ENCODE assay signal across 31 cellular contexts in genomic region chr7:142941541-142941940, GRCh38. TPM values are rescaled to one million over a fixed set of nuclear protein-coding genes. Genes with fewer than 3 reads are reported as not detected.
"Had no signal": no experiment of that assay in that cellular context is flagged by ENCODE, and none has a peak within 500 bp of the region (broad histone marks: within the 10 kb centered on the region; RNA-seq: fewer than 3 reads in every experiment).

No MANE protein-coding gene starts in this region.

- DNase-seq: activated B cell treated with CpG ODN at 0.5 μM for 24 hours; activated CD4-positive, alpha-beta memory T cell treated with anti-CD3 and anti-CD28 coated beads, Interleukin-2, amount 10 ng/mL, durations not matched to agents 7 days and 5 days; activated CD4-positive, alpha-beta T cell treated with anti-CD3 and anti-CD28 coated beads for 48 hours; activated CD4-positive, alpha-beta T cell treated with anti-CD3 and anti-CD28 coated beads, Interleukin-2, amount 10 ng/mL, durations not matched to agents 7 days and 5 days; activated CD4-positive, alpha-beta T cell treated with anti-CD3 and anti-CD28 coated beads, Interleukin-2, amount 50 U/mL, for 48 hours; activated CD4-positive, CD25-positive, alpha-beta regulatory T cell treated with anti-CD3 and anti-CD28 coated beads, Interleukin-2, amount 50 U/mL, for 72 hours; activated CD8-positive, alpha-beta memory T cell treated with anti-CD3 and anti-CD28 coated beads for 24 hours; activated CD8-positive, alpha-beta memory T cell treated with anti-CD3 and anti-CD28 coated beads, Interleukin-2, amount 10 ng/mL, durations not matched to agents 7 days and 5 days; activated CD8-positive, alpha-beta memory T cell treated with anti-CD3 and anti-CD28 coated beads, Interleukin-2, amount 50 U/mL, for 48 hours; activated CD8-positive, alpha-beta T cell treated with anti-CD3 and anti-CD28 coated beads, Interleukin-2, amount 10 ng/mL, durations not matched to agents 7 days and 5 days; activated effector memory CD4-positive, alpha-beta T cell treated with Interleukin-2 at 50 U/mL for 16 hours; activated gamma-delta T cell; activated naive CD4-positive, alpha-beta T cell treated with anti-CD3 and anti-CD28 coated beads, Interleukin-2, amount 10 ng/mL, durations not matched to agents 7 days and 5 days; activated naive CD4-positive, alpha-beta T cell treated with Interleukin-2 at 50 U/mL for 16 hours; activated naive CD8-positive, alpha-beta T cell treated with anti-CD3 and anti-CD28 coated beads, Interleukin-2, amount 10 ng/mL, durations not matched to agents 7 days and 5 days; activated naive CD8-positive, alpha-beta T cell treated with anti-CD3 and anti-CD28 coated beads, Interleukin-2, amount 50 U/mL, for 24 hours; activated T-cell treated with anti-CD3 and anti-CD28 coated beads, Interleukin-2, amount 50 U/mL, for 24 hours; activated T-cell treated with anti-CD3 and anti-CD28 coated beads, Interleukin-2, amount 50 U/mL, for 48 hours; amygdala; brain microvascular endothelial cell; caudate nucleus; cerebellar nuclear complex; T-helper 1 cell; T-helper 2 cell; T-helper 9 cell had no signal

- H3K9me3 ChIP-seq: ascending aorta, breast epithelium had no signal

- H3K4me3 ChIP-seq: ascending aorta, breast epithelium had no signal

- H3K36me3 ChIP-seq: ascending aorta, brain microvascular endothelial cell, breast epithelium had no signal

- ATAC-seq: activated CD8-positive, alpha-beta memory T cell treated with anti-CD3 and anti-CD28 coated beads, Interleukin-2, amount 10 ng/mL, durations not matched to agents 7 days and 5 days; activated CD8-positive, alpha-beta T cell treated with anti-CD3 and anti-CD28 coated beads, Interleukin-2, amount 10 ng/mL, durations not matched to agents 7 days and 5 days; activated naive CD8-positive, alpha-beta T cell treated with anti-CD3 and anti-CD28 coated beads, Interleukin-2, amount 50 U/mL, for 24 hours had no signal

- H3K27ac ChIP-seq: ascending aorta, brain microvascular endothelial cell, breast epithelium, VCaP had no signal

- H3K4me1 ChIP-seq: ascending aorta, breast epithelium had no signal

- H3K27me3 ChIP-seq: ascending aorta, brain microvascular endothelial cell, breast epithelium had no signal

RNA-seq across cellular contexts. Expression of gene LLCFC1, which starts 2.3 kb away (rescaled TPM):
- total RNA-seq: activated B cell treated with CpG ODN at 0.5 μM for 24 hours; activated CD4-positive, alpha-beta memory T cell treated with anti-CD3 and anti-CD28 coated beads, Interleukin-2, amount 10 ng/mL, durations not matched to agents 7 days and 5 days; activated CD4-positive, alpha-beta T cell treated with anti-CD3 and anti-CD28 coated beads, Interleukin-2, amount 10 ng/mL, durations not matched to agents 7 days and 5 days; activated CD8-positive, alpha-beta memory T cell treated with anti-CD3 and anti-CD28 coated beads, Interleukin-2, amount 10 ng/mL, durations not matched to agents 7 days and 5 days; activated CD8-positive, alpha-beta T cell treated with anti-CD3 and anti-CD28 coated beads, Interleukin-2, amount 10 ng/mL, durations not matched to agents 7 days and 5 days; activated naive CD8-positive, alpha-beta T cell treated with anti-CD3 and anti-CD28 coated beads, Interleukin-2, amount 10 ng/mL, durations not matched to agents 7 days and 5 days; activated T-helper 2 cell treated with anti-CD3 and anti-CD28 coated beads, Interferon-gamma antibody, Interleukin-2, Interleukin-4, amounts not matched to agents 10 μg/mL and 5 μg/mL and 100 μg/mL, durations not matched to agents 14 hours and 24 hours and 36 hours; ascending aorta; breast epithelium; chondrocyte had no signal
- polyA plus RNA-seq: adipose tissue had no signal

RNA-seq across cellular contexts. Expression of gene TRPV5, which starts 8.0 kb away (rescaled TPM):
- total RNA-seq: activated CD4-positive, alpha-beta memory T cell treated with anti-CD3 and anti-CD28 coated beads, Interleukin-2, amount 10 ng/mL, durations not matched to agents 7 days and 5 days; activated CD4-positive, alpha-beta T cell treated with anti-CD3 and anti-CD28 coated beads, Interleukin-2, amount 10 ng/mL, durations not matched to agents 7 days and 5 days; activated CD8-positive, alpha-beta memory T cell treated with anti-CD3 and anti-CD28 coated beads, Interleukin-2, amount 10 ng/mL, durations not matched to agents 7 days and 5 days; activated CD8-positive, alpha-beta T cell treated with anti-CD3 and anti-CD28 coated beads, Interleukin-2, amount 10 ng/mL, durations not matched to agents 7 days and 5 days; activated naive CD8-positive, alpha-beta T cell treated with anti-CD3 and anti-CD28 coated beads, Interleukin-2, amount 10 ng/mL, durations not matched to agents 7 days and 5 days; activated T-helper 2 cell treated with anti-CD3 and anti-CD28 coated beads, Interferon-gamma antibody, Interleukin-2, Interleukin-4, amounts not matched to agents 10 μg/mL and 5 μg/mL and 100 μg/mL, durations not matched to agents 14 hours and 24 hours and 36 hours; ascending aorta; chondrocyte had no signal

RNA-seq across cellular contexts. Expression of gene KEL, which starts 20.6 kb away (rescaled TPM):
- total RNA-seq: ascending aorta had no signal

RNA-seq across cellular contexts. Expression of gene TRPV6, which starts 56.0 kb away (rescaled TPM):
- total RNA-seq: activated B cell treated with CpG ODN at 0.5 μM for 24 hours; activated CD4-positive, alpha-beta memory T cell treated with anti-CD3 and anti-CD28 coated beads, Interleukin-2, amount 10 ng/mL, durations not matched to agents 7 days and 5 days; activated CD8-positive, alpha-beta memory T cell treated with anti-CD3 and anti-CD28 coated beads, Interleukin-2, amount 10 ng/mL, durations not matched to agents 7 days and 5 days; activated CD8-positive, alpha-beta T cell treated with anti-CD3 and anti-CD28 coated beads, Interleukin-2, amount 10 ng/mL, durations not matched to agents 7 days and 5 days; activated naive CD8-positive, alpha-beta T cell treated with anti-CD3 and anti-CD28 coated beads, Interleukin-2, amount 10 ng/mL, durations not matched to agents 7 days and 5 days; activated T-helper 2 cell treated with anti-CD3 and anti-CD28 coated beads, Interferon-gamma antibody, Interleukin-2, Interleukin-4, amounts not matched to agents 10 μg/mL and 5 μg/mL and 100 μg/mL, durations not matched to agents 14 hours and 24 hours and 36 hours; ascending aorta; chondrocyte had no signal
